ENCODE assay signal across 11 cellular contexts in the genomic region with DNA sequence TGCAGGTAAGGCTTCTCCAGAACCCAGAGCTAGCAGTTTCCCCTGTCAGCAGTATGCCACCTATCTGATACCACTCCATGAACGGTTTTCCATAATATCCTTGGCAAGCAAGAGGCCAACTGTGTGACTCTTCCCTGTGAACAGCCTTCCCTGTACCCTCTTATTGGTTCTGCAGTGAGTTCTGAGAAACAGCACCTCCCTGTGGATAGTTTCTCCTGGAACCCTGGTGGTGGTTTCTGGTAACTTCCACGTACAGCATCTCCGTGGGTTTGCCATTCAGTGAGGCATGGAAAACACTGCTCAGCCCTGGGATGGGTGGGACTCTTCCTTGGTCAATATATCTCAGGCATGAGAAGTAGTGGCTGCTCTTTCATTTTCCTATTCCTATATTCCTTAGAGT. TPM values are rescaled to one million over a fixed set of nuclear protein-coding genes. Genes with fewer than 3 reads are reported as not detected.
A peak's percentile ranks its signal among the peaks of the same experiment; 100 is the strongest.
DNase-seq lines count a peak whose midpoint lies in the region; ATAC-seq, FAIRE-seq and TF ChIP-seq lines count a peak whose summit lies in the region.
"Had no signal": no experiment of that assay in that cellular context is flagged by ENCODE, and none has a peak within 500 bp of the region (broad histone marks: within the 10 kb centered on the region; RNA-seq: fewer than 3 reads in every experiment).

No MANE protein-coding gene starts in this region.

- H2BK20ac ChIP-seq in H1 (ENCODE audit: low read length): no peak overlapping the region

- DNase-seq in NOMO-1 treated with DMSO at 0.1 percent for 48 hours (lab: John Stamatoyannopoulos, UW; ENCODE audit: unreplicated experiment) (peak; percentile 2), NOMO-1 (lab: John Stamatoyannopoulos, UW; ENCODE audit: unreplicated experiment in 2 of 2) (no peak), LNCaP clone FGC (ENCODE audit: low read depth) (peak; percentile 4), H1 (ENCODE audit: low read depth in 1 of 2, low spot score in 2 of 2) (peak in 1 of 2 experiments; percentile 65), upper lobe of right lung (no peak), NCI-H2196 (lab: John Stamatoyannopoulos, UW; ENCODE audit: unreplicated experiment) (no peak), activated T-cell treated with anti-CD3 and anti-CD28 coated beads for 4 hours (no peak), GOT3 (lab: John Stamatoyannopoulos, UW) (no peak)
- DNase-seq: activated CD4-positive, alpha-beta T cell treated with anti-CD3 and anti-CD28 coated beads, Interleukin-2, amount 10 ng/mL, durations not matched to agents 24 days and 14 days had no signal

- no peak overlapping the region for H2BK12ac ChIP-seq in H1 (ENCODE audit: low read depth, low read length)

- H3K9ac ChIP-seq in H1 (replicated peaks in 1 of 4; ENCODE audit: extremely low read depth in 1 of 4, low read depth in 3 of 4, low read length in 3 of 4): no peak overlapping the region

- no peak overlapping the region for H2BK15ac ChIP-seq in H1 (ENCODE audit: low read length)

- TF ChIP-seq CTCF in LNCaP clone FGC (IDR thresholded peaks at IDR 0.05; ENCODE audit: control insufficient read depth, extremely low read depth, insufficient read depth) (peak; percentile 46), H1 (IDR thresholded peaks at IDR 0.05; ENCODE audit: control extremely low read depth in 1 of 3, insufficient read depth in 1 of 3, low read depth in 1 of 3, low read length in 3 of 3) (peak; percentile 66 to 100 (median 94)), upper lobe of right lung (IDR thresholded peaks at IDR 0.05) (no peak)

- POLR2A ChIA-PET in H1 (lab: Charles Lee; ENCODE audit: partially characterized antibody): no interaction called here

- H3K23ac ChIP-seq in H1 (ENCODE audit: insufficient read length): no peak overlapping the region

- H3K4me3 ChIP-seq in LNCaP clone FGC (ENCODE audit: low read depth, low read length): no peak overlapping the region
- H3K4me3 ChIP-seq in H1 (ENCODE audit: extremely low read depth in 1 of 4, insufficient read depth in 2 of 4, low read depth in 3 of 4, low read length in 4 of 4): no peak overlapping the region
- H3K4me3 ChIP-seq in upper lobe of right lung: no peak overlapping the region
- H3K4me3 ChIP-seq: ascending aorta had no signal

- CTCF ChIA-PET in H1 (lab: Charles Lee; ENCODE audit: partially characterized antibody): interaction anchor here (0.6 to 2.5 kb wide), 18 partner anchors 10 to 367 kb away, joined by 3 to 11 read pairs (median 3); partner anchors contain the start of gene SERPINI1

- intact Hi-C loops in upper lobe of right lung (cut with DNase I): no loop called here

- H2AK5ac ChIP-seq in H1 (ENCODE audit: low read depth, low read length): no peak overlapping the region

- H3K79me1 ChIP-seq in H1 (ENCODE audit: low read depth, low read length): no peaks in the 10 kb centered on the region

- no peak overlapping the region for H4K91ac ChIP-seq in H1 (replicated peaks; ENCODE audit: insufficient read length, low read length)

- WGBS in H1 (ENCODE audit: extremely low coverage in 1 of 2, insufficient coverage in 1 of 2, insufficient read length in 1 of 2, insufficient replicate concordance in 2 of 2, low coverage in 1 of 2, low lambda C conversion rate in 2 of 2, missing lambda C conversion rate in 1 of 2), 2 experiments: 57% methylated on average over 3 of the region's 3 CpGs; no CpG with 5 or more reads in 1 of the 2 experiments

- H3K56ac ChIP-seq in H1 (replicated peaks; ENCODE audit: insufficient read length, low read depth, low read length): no peak overlapping the region

- H3K4me1 ChIP-seq in H1 (replicated peaks in 1 of 4; ENCODE audit: control insufficient read depth in 3 of 4, insufficient read depth in 4 of 4, low read length in 3 of 4) (peaks cover 0 to 8% (median 6%) of the 10 kb centered on the region in 4 experiments; a peak in 5 of 7 replicates), upper lobe of right lung (no peaks in the 10 kb centered on the region)
- H3K4me1 ChIP-seq: ascending aorta had no signal

- H3K18ac ChIP-seq in H1 (ENCODE audit: extremely low read depth, low read length): no peak overlapping the region

- H3K79me2 ChIP-seq in H1 (ENCODE audit: control insufficient read depth in 1 of 2, insufficient read depth in 2 of 2, low read length in 2 of 2): no peaks in the 10 kb centered on the region

- H3K36me3 ChIP-seq in H1 (ENCODE audit: control insufficient read depth in 2 of 4, insufficient read depth in 4 of 4, low read length in 3 of 4): no peaks in the 10 kb centered on the region
- H3K36me3 ChIP-seq in upper lobe of right lung: no peaks in the 10 kb centered on the region
- H3K36me3 ChIP-seq: ascending aorta had no signal

- H3K27ac ChIP-seq in H1 (ENCODE audit: low read depth, low read length) (no peak overlapping the region), upper lobe of right lung (no peak overlapping the region)
- H3K27ac ChIP-seq: ascending aorta had no signal

- H4K8ac ChIP-seq in H1 (ENCODE audit: extremely low read depth, insufficient read depth, low read length): no peak overlapping the region

- ATAC-seq in upper lobe of right lung: peak; percentile 19

- H2AFZ ChIP-seq in H1 (ENCODE audit: low read length): no peak overlapping the region

- no peak overlapping the region for H2BK120ac ChIP-seq in H1 (replicated peaks; ENCODE audit: low read depth, low read length)

- H3K4me2 ChIP-seq in H1 (ENCODE audit: insufficient read depth in 1 of 2, low read depth in 2 of 2, low read length in 2 of 2): no peak overlapping the region

- H4K5ac ChIP-seq in H1 (ENCODE audit: insufficient read length, low read depth, low read length): no peak overlapping the region

- TF ChIP-seq EP300 in H1 (IDR thresholded peaks at IDR 0.05; ENCODE audit: borderline replicate concordance in 1 of 2, low read depth in 2 of 2, low read length in 2 of 2): no peak

- FAIRE-seq in H1 (lab: Jason Lieb, UNC): peak; percentile 81

- TF ChIP-seq RAD21 in H1 (IDR thresholded peaks at IDR 0.05 in 1 of 2, conservative IDR thresholded peaks at IDR 0.05 in 1 of 2; ENCODE audit: low read depth in 2 of 2, low read length in 2 of 2): peak; percentile 64 to 78

- no peak for TF ChIP-seq POLR2A in H1 (IDR thresholded peaks at IDR 0.05; ENCODE audit: control extremely low read depth in 1 of 2, low read depth in 2 of 2, low read length in 2 of 2)

- H3K14ac ChIP-seq in H1 (ENCODE audit: insufficient read length): no peak overlapping the region

- no peak overlapping the region for H3K4ac ChIP-seq in H1 (replicated peaks; ENCODE audit: insufficient read length, low read depth, low read length)

- H3K9me3 ChIP-seq in H1 (ENCODE audit: insufficient read depth in 2 of 2, low read depth in 1 of 2, low read length in 1 of 2) (no peaks in the 10 kb centered on the region), upper lobe of right lung (no peaks in the 10 kb centered on the region)
- H3K9me3 ChIP-seq: ascending aorta had no signal

- H4K20me1 ChIP-seq in H1 (replicated peaks in 1 of 2; ENCODE audit: control insufficient read depth in 1 of 2, insufficient read depth in 2 of 2, low read length in 2 of 2): no peaks in the 10 kb centered on the region

- H2BK5ac ChIP-seq in H1 (ENCODE audit: low read depth, low read length): no peak overlapping the region

- H3K23me2 ChIP-seq in H1 (ENCODE audit: low read depth, low read length): no peaks in the 10 kb centered on the region; the same call in 1 of the 2 replicates

- H3K27me3 ChIP-seq in H1 (replicated peaks in 1 of 4; ENCODE audit: control insufficient read depth in 3 of 4, extremely low read depth in 1 of 4, insufficient read depth in 3 of 4, low read length in 3 of 4): no peaks in the 10 kb centered on the region
- no peaks in the 10 kb centered on the region for H3K27me3 ChIP-seq in upper lobe of right lung
- H3K27me3 ChIP-seq: ascending aorta had no signal

TF ChIP-seq in H1, 55 proteins besides CTCF, POLR2A, EP300 and RAD21:
- TF ChIP-seq JUND (IDR thresholded peaks at IDR 0.05; ENCODE audit: low read length) (no peak), CREB1 (IDR thresholded peaks at IDR 0.05) (0 out of 2 replicates have a peak, but pooled peaks have one; percentile 14)

RNA-seq across cellular contexts. Expression of gene SERPINI2, which starts 19.4 kb away (rescaled TPM):
- 0.25 and 0.26 TPM in 2 replicates for total RNA-seq in H1 (2021; fragmentation: NEBNext Ultra II Directional; extraction: Animal tissue kit (Norgen Biotek cat#: 25700))
- polyA plus RNA-seq in H1 (2011; rRNA removed): not detected in 2 replicates
- 0.09 TPM for polyA plus RNA-seq in H1 (2011; cell fraction: cytosol; rRNA removed)
- polyA plus RNA-seq in H1 (2011; cell fraction: nucleus; rRNA removed): 0.29 TPM
- 0.37 TPM in 1 of 4 replicates, not detected in the others for polyA plus RNA-seq in H1 (2012, experiment 1 of 2)
- polyA plus RNA-seq in H1 (2012, experiment 2 of 2): not detected
- polyA plus RNA-seq in H1 (2013, experiment 1 of 2): 0.18 TPM
- 0.20 TPM for polyA plus RNA-seq in H1 (2013, experiment 2 of 2)
- polyA minus RNA-seq in H1 (2011; rRNA and poly(A)+ RNA removed): 0.37 TPM in 1 of 2 replicates, not detected in the other
- not detected for polyA minus RNA-seq in H1 (2011; cell fraction: cytosol; rRNA and poly(A)+ RNA removed)
- polyA minus RNA-seq in H1 (2011; cell fraction: nucleus; rRNA and poly(A)+ RNA removed): not detected
- total RNA-seq in upper lobe of right lung: not detected
- total RNA-seq: activated CD4-positive, alpha-beta T cell treated with anti-CD3 and anti-CD28 coated beads, Interleukin-2, amount 10 ng/mL, durations not matched to agents 24 days and 14 days; ascending aorta; glomerular endothelial cell had no signal

Comparison
In these comparisons a context has a peak if more than half of its experiments do, and no peak if none do; other contexts are left out.
1. DNase-seq: peak in NOMO-1 treated with DMSO at 0.1 percent for 48 hours (single experiment) and LNCaP clone FGC (single experiment); none in NOMO-1 (0 of 2), upper lobe of right lung (single experiment), NCI-H2196 (single experiment), activated T-cell treated with anti-CD3 and anti-CD28 coated beads for 4 hours (single experiment) and GOT3 (single experiment).